ENCODE assay signal across 22 cellular contexts in the genomic region with DNA sequence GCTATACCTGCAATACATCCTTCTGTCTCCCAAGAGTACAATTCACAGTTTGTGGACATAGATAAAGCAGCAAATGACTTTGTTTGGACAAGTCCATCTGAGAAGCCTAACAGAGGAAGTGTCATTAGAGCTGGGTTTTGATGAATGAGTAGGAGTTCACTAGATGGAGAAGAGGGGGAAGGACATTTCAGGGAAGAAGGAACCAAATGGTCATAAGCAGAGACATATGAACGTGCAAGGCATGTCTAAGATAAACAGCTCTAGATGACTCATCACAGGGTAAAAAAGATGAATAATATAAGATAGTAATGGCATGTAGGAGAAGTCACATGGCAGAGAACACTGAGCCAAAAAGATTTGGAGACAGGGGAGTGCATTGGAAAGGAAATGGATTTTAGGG. TPM values are rescaled to one million over a fixed set of nuclear protein-coding genes. Genes with fewer than 3 reads are reported as not detected.
A peak's percentile ranks its signal among the peaks of the same experiment; 100 is the strongest.
DNase-seq lines count a peak whose midpoint lies in the region; TF ChIP-seq lines count a peak whose summit lies in the region.
"Had no signal": no experiment of that assay in that cellular context is flagged by ENCODE, and none has a peak within 500 bp of the region (broad histone marks: within the 10 kb centered on the region; RNA-seq: fewer than 3 reads in every experiment).

No MANE protein-coding gene starts in this region.

- H2BK120ac ChIP-seq in mesenchymal stem cell (ENCODE audit: low read depth, low read length): no peak overlapping the region

- peaks cover 1% of the 10 kb centered on the region for H3K4me1 ChIP-seq in mesenchymal stem cell (ENCODE audit: control insufficient read depth, insufficient read depth, low read depth, low read length)
- H3K4me1 ChIP-seq: lower lobe of right lung had no signal

- H3K4me3 ChIP-seq in cardiac fibroblast (replicated peaks in 1 of 2; ENCODE audit: low read depth in 2 of 2, low read length in 2 of 2) (no peak overlapping the region), mesenchymal stem cell (ENCODE audit: insufficient read depth in 1 of 2, low read depth in 1 of 2, low read length in 2 of 2) (no peak overlapping the region)
- H3K4me3 ChIP-seq: lower lobe of right lung had no signal

- H3K36me3 ChIP-seq in mesenchymal stem cell (ENCODE audit: control insufficient read depth in 1 of 2, insufficient read depth in 2 of 2, low read depth in 1 of 2, low read length in 2 of 2): peaks cover 0 to 3% of the 10 kb centered on the region in 2 experiments
- H3K36me3 ChIP-seq: lower lobe of right lung had no signal

- no peak overlapping the region for H2AFZ ChIP-seq in mesenchymal stem cell (ENCODE audit: low read depth, low read length)

- no peak overlapping the region for H2BK15ac ChIP-seq in mesenchymal stem cell (ENCODE audit: low read depth, poor library complexity, severe bottlenecking)

- TF ChIP-seq CTCF in cardiac fibroblast (IDR thresholded peaks at IDR 0.05; ENCODE audit: low read depth, low read length): no peak

- DNase-seq in Daoy (ENCODE audit: low read depth): peak; percentile 10
- peak; percentile 80 for DNase-seq in M059J (ENCODE audit: low read depth)
- peak; percentile 2 to 15 for DNase-seq in cardiac fibroblast (ENCODE audit: low read depth in 2 of 2)
- peak; percentile 3 for DNase-seq in mesenchymal stem cell
- DNase-seq in medulla oblongata (ENCODE audit: extremely low spot score): no peak
- DNase-seq in foreskin melanocyte: no peak
- DNase-seq in NOMO-1 treated with DMSO at 0.1 percent for 48 hours (lab: John Stamatoyannopoulos, UW; ENCODE audit: unreplicated experiment): no peak
- DNase-seq: activated CD8-positive, alpha-beta memory T cell treated with anti-CD3 and anti-CD28 coated beads, Interleukin-2, amount 10 ng/mL, durations not matched to agents 7 days and 5 days; activated effector memory CD4-positive, alpha-beta T cell treated with Interleukin-2 at 50 U/mL for 16 hours; lower lobe of right lung; MM.1S; naive B cell; NCI-H187 treated with DMSO at 0.1 percent for 48 hours; NCI-H446; posterior cingulate gyrus; SIG-M5; stimulated activated CD4-positive, alpha-beta T cell treated with anti-CD3 and anti-CD28 coated beads, Interleukin-4, amount 100 ng/mL, for 24 hours; T-helper 2 cell had no signal

- H4K91ac ChIP-seq in mesenchymal stem cell (ENCODE audit: low read length): no peak overlapping the region

- no peak overlapping the region for H3K23ac ChIP-seq in mesenchymal stem cell (ENCODE audit: low read length in 2 of 2)

- no peak overlapping the region for H3K14ac ChIP-seq in mesenchymal stem cell (ENCODE audit: low read length in 2 of 2)

- H3K4me2 ChIP-seq in mesenchymal stem cell (ENCODE audit: low read length, poor library complexity, severe bottlenecking): no peak overlapping the region

- no peaks in the 10 kb centered on the region for H3K9me3 ChIP-seq in mesenchymal stem cell (ENCODE audit: control insufficient read depth, low read length)
- H3K9me3 ChIP-seq: lower lobe of right lung had no signal

- no peak overlapping the region for H2AK5ac ChIP-seq in mesenchymal stem cell (ENCODE audit: low read length, severe bottlenecking)

- no peak overlapping the region for H3K18ac ChIP-seq in mesenchymal stem cell (ENCODE audit: low read depth in 1 of 2, low read length in 2 of 2)

- H3K27me3 ChIP-seq in mesenchymal stem cell (ENCODE audit: control insufficient read depth in 1 of 2, insufficient read depth in 1 of 2, low read length in 2 of 2): no peaks in the 10 kb centered on the region

- no peak overlapping the region for H3K4ac ChIP-seq in mesenchymal stem cell (ENCODE audit: low read depth in 1 of 2, low read length in 2 of 2)

- no peak overlapping the region for H2BK5ac ChIP-seq in mesenchymal stem cell (ENCODE audit: low read depth, low read length, poor library complexity, severe bottlenecking)

- no peak overlapping the region for H2BK12ac ChIP-seq in mesenchymal stem cell (ENCODE audit: low read length in 2 of 2)

- H4K8ac ChIP-seq in mesenchymal stem cell (ENCODE audit: low read length): no peak overlapping the region

- H3K79me1 ChIP-seq in mesenchymal stem cell (replicated peaks; ENCODE audit: low read length, poor library complexity, severe bottlenecking): no peaks in the 10 kb centered on the region

- H3K27ac ChIP-seq in mesenchymal stem cell (ENCODE audit: low read length, poor library complexity, severe bottlenecking): no peak overlapping the region
- H3K27ac ChIP-seq: lower lobe of right lung had no signal

- H3K9ac ChIP-seq in mesenchymal stem cell (ENCODE audit: low read length): no peak overlapping the region

- WGBS in mesenchymal stem cell: 0% methylated on average over 1 of the region's 1 CpG

RNA-seq across cellular contexts. Expression of gene HMGB4, which starts 54.5 kb away (rescaled TPM):
- total RNA-seq in Daoy (2014; rRNA removed; shearing (Covaris generic)): not detected in 2 replicates
- not detected in 2 replicates for total RNA-seq in M059J (2014; rRNA removed; shearing (Covaris generic))
- not detected for polyA plus RNA-seq in mesenchymal stem cell (2013, experiment 1 of 2)
- not detected for polyA plus RNA-seq in mesenchymal stem cell (2013, experiment 2 of 2)
- total RNA-seq: activated CD8-positive, alpha-beta memory T cell treated with anti-CD3 and anti-CD28 coated beads, Interleukin-2, amount 10 ng/mL, durations not matched to agents 7 days and 5 days; glomerular endothelial cell; HepG2; lower lobe of right lung; skeletal muscle tissue; temporal lobe had no signal
- polyA plus RNA-seq: HepG2 had no signal

Comparison
In these comparisons a context has a peak if more than half of its experiments do, and no peak if none do; other contexts are left out.
1. DNase-seq: peak in Daoy (single experiment), M059J (single experiment), cardiac fibroblast (2 of 2) and mesenchymal stem cell (single experiment); none in medulla oblongata (single experiment), foreskin melanocyte (single experiment) and NOMO-1 treated with DMSO at 0.1 percent for 48 hours (single experiment).